1 cellular context compared by ENCODE assay signal in genomic region chr11:35017528-35018342, GRCh38.
TF ChIP-seq lines count a peak whose summit lies in the region.

No MANE protein-coding gene starts in this region.

TF ChIP-seq in GM23338, 12 proteins besides CTCF, POLR2A, EP300 and RAD21 (continued from another document):
- TF ChIP-seq ZNF462 (CRISPR knock-in tag; IDR thresholded peaks at IDR 0.05): no peak; the same call in 1 of the 2 replicates
- TF ChIP-seq ZNF114 (CRISPR knock-in tag; IDR thresholded peaks at IDR 0.05): no peak
- no peak for TF ChIP-seq EZH2phosphoT487 (IDR thresholded peaks at IDR 0.05; ENCODE audit: unreplicated experiment)
- TF ChIP-seq NANOG (IDR thresholded peaks at IDR 0.05; ENCODE audit: borderline replicate concordance): no peak
- no peak for TF ChIP-seq EZH2 (IDR thresholded peaks at IDR 0.05; ENCODE audit: low read depth, unreplicated experiment)
TF ChIP-seq in GM23338: peak in this region for 0.
